Comparison of ENCODE assay signal across 1 cellular context in genomic region chr1:201562257-201562656, GRCh38.
TF ChIP-seq lines count a peak whose summit lies in the region.

No MANE protein-coding gene starts in this region.

TF ChIP-seq in HEK293, 187 proteins besides CTCF, POLR2A, EP300 and RAD21 (continued from another document):
- no peak for TF ChIP-seq ZNF518A (tag by site-specific recombination; conservative IDR thresholded peaks at IDR 0.05; ENCODE audit: low read depth)
- TF ChIP-seq WT1 (tag by site-specific recombination; IDR thresholded peaks at IDR 0.05) = no peak
- TF ChIP-seq ZBTB20 (tag by site-specific recombination; IDR thresholded peaks at IDR 0.05) = peak; percentile 56
- no peak for TF ChIP-seq ZNF555 (tag by site-specific recombination; conservative IDR thresholded peaks at IDR 0.05)
- no peak for TF ChIP-seq ZFP37 (tag by site-specific recombination; IDR thresholded peaks at IDR 0.05)
- TF ChIP-seq MYNN (tag by site-specific recombination; IDR thresholded peaks at IDR 0.05; ENCODE audit: borderline replicate concordance) = no peak
